Comparison of ENCODE assay signal across 8 cellular contexts in the genomic region with DNA sequence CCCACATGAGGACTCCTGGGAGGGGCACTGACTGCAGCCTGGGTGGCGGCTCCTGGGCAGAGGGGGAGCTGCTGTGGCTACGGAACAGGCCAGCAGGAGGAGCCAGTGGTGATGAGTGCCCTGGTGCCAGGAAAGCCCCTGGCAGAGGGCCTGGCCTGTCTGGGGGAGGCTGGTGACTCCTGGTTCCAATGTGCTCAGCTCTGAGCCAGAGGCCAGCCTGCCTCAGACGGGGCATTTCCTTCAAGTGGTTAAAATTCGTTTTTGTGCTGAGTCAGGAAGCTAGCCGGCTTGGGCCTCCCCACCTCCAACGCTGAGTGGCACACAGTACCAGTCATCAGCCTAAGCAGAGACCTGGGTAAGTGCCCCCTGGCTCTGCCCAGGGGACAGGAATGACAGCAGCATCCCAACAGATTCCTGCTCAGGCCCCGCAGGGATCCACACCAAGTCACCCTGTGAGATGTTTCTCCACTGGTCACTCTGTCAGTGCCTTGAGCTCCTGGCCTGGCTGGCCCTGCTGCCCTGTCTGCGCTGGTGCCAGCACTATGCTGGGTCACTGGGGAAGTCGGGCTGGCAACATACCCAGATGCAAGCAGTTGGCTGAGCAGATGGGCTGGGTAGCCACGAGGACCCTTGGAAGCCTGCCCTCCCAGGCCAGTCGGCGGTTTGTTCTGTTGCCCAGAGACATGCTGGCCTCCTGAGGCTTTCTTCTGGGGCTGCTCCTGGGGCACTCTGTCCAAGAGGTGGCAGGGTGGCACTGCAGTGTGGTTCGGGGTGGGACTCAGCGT. TPM values are rescaled to one million over a fixed set of nuclear protein-coding genes. Genes with fewer than 3 reads are reported as not detected.
DNase-seq lines count a peak whose midpoint lies in the region; ATAC-seq, FAIRE-seq and TF ChIP-seq lines count a peak whose summit lies in the region.

No MANE protein-coding gene starts in this region.

- H3K9ac ChIP-seq in endothelial cell of umbilical vein (replicated peaks; ENCODE audit: extremely low read depth, insufficient read depth, low read length): no peak overlapping the region

- H3K36me3 ChIP-seq in endothelial cell of umbilical vein (ENCODE audit: control insufficient read depth in 2 of 2, extremely low read depth in 1 of 2, insufficient read depth in 2 of 2, low read length in 2 of 2): no peaks in the 10 kb centered on the region
- no peaks in the 10 kb centered on the region for H3K36me3 ChIP-seq in muscle layer of duodenum (ENCODE audit: control insufficient read depth in 1 of 2, insufficient read depth in 2 of 2, low read length in 2 of 2)
- no peaks in the 10 kb centered on the region for H3K36me3 ChIP-seq in upper lobe of right lung

- no peaks in the 10 kb centered on the region for H3K9me1 ChIP-seq in endothelial cell of umbilical vein (replicated peaks; ENCODE audit: control insufficient read depth, extremely low read depth, insufficient read depth, low read length)

- peaks cover 24% of the 10 kb centered on the region for H3K4me1 ChIP-seq in endothelial cell of umbilical vein (ENCODE audit: control insufficient read depth, extremely low read depth, insufficient read depth, low read length)
- H3K4me1 ChIP-seq in muscle layer of duodenum (ENCODE audit: control insufficient read depth in 1 of 2, insufficient read depth in 2 of 2, low read length in 2 of 2): peaks cover 13 to 37% of the 10 kb centered on the region in 2 donors
- peaks cover 55% of the 10 kb centered on the region for H3K4me1 ChIP-seq in upper lobe of right lung

- H3K27ac Mint-ChIP-seq in activated B cell treated with CpG ODN at 0.5 μM for 24 hours: no peak overlapping the region

- H3K9me3 ChIP-seq in endothelial cell of umbilical vein (replicated peaks; ENCODE audit: control insufficient read depth, insufficient read depth, low read length): no peaks in the 10 kb centered on the region
- no peaks in the 10 kb centered on the region for H3K9me3 ChIP-seq in muscle layer of duodenum (ENCODE audit: control insufficient read depth in 1 of 2, low read length in 2 of 2)
- H3K9me3 ChIP-seq in upper lobe of right lung: no peaks in the 10 kb centered on the region

- dilution Hi-C loops in endothelial cell of umbilical vein (cut with MboI; ENCODE audit: extremely low pct_ligation_motif_present, low sequenced_read_pairs): no loop called here

- H3K9me3 Mint-ChIP-seq in activated B cell treated with CpG ODN at 0.5 μM for 24 hours: no peaks in the 10 kb centered on the region

- POLR2A ChIA-PET in activated B cell treated with CpG ODN at 0.5 μM for 24 hours (lab: Charles Lee) (interaction anchor here (0.6 kb wide), 1 partner anchor 114 kb away, joined by 6 read pairs; no protein-coding TSS in a partner anchor), endothelial cell of umbilical vein (lab: Charles Lee) (no interaction called here)

- no peaks in the 10 kb centered on the region for H3K36me3 Mint-ChIP-seq in activated B cell treated with CpG ODN at 0.5 μM for 24 hours (ENCODE audit: low read depth)

- H3K79me2 ChIP-seq in endothelial cell of umbilical vein (ENCODE audit: control insufficient read depth, insufficient read depth, low read length): no peaks in the 10 kb centered on the region

- peaks cover 28% of the 10 kb centered on the region for H3K4me1 Mint-ChIP-seq in activated B cell treated with CpG ODN at 0.5 μM for 24 hours

- peak; percentile 89 for FAIRE-seq in endothelial cell of umbilical vein (lab: Jason Lieb, UNC)

- peak; percentile 66 for DNase-seq in EH (ENCODE audit: low read depth)
- no peak for DNase-seq in activated B cell treated with CpG ODN at 0.5 μM for 24 hours
- peak; percentile 80 for DNase-seq in endothelial cell of umbilical vein (ENCODE audit: low read depth, low spot score)
- DNase-seq in upper lobe of right lung: peak; percentile 85
- DNase-seq in cortex of kidney (lab: John Stamatoyannopoulos, UW): no peak

- H3K27me3 Mint-ChIP-seq in activated B cell treated with CpG ODN at 0.5 μM for 24 hours: no peaks in the 10 kb centered on the region

- no peaks in the 10 kb centered on the region for H4K20me1 ChIP-seq in endothelial cell of umbilical vein (replicated peaks; ENCODE audit: control insufficient read depth, extremely low read depth, insufficient read depth, low read length)

- no TSS peak for BruUV-seq in endothelial cell of umbilical vein (replicated peaks; lab: Mats Ljungman, UMichigan)

- H3K27ac ChIP-seq in endothelial cell of umbilical vein (ENCODE audit: insufficient read depth, low read depth, low read length) (peak overlapping the region; percentile 28), muscle layer of duodenum (ENCODE audit: low read length) (peak overlapping the region; percentile 20), upper lobe of right lung (peak overlapping the region; percentile 67)

- CTCF ChIA-PET in activated B cell treated with CpG ODN at 0.5 μM for 24 hours (lab: Charles Lee): interaction anchor here (1.1 to 2.7 kb wide), 3 partner anchors 10 to 52 kb away, joined by 4 to 16 read pairs (median 7); no protein-coding TSS in a partner anchor
- CTCF ChIA-PET in endothelial cell of umbilical vein (lab: Charles Lee): interaction anchor here (0.9 to 4.2 kb wide), 18 partner anchors 9 to 398 kb away, joined by 3 to 52 read pairs (median 6); no protein-coding TSS in a partner anchor

- peak overlapping the region; percentile 79 for H2AFZ ChIP-seq in endothelial cell of umbilical vein (ENCODE audit: low read depth, low read length)

- H3K4me3 ChIP-seq in endothelial cell of umbilical vein (replicated peaks in 1 of 3; ENCODE audit: insufficient read depth in 1 of 3, low read depth in 1 of 3, low read length in 3 of 3): no peak overlapping the region
- H3K4me3 ChIP-seq in muscle layer of duodenum (ENCODE audit: low read depth in 1 of 2, low read length in 2 of 2): no peak overlapping the region
- H3K4me3 ChIP-seq in upper lobe of right lung: no peak overlapping the region

- TF ChIP-seq CTCF in activated B cell treated with CpG ODN at 0.5 μM for 24 hours (IDR thresholded peaks at IDR 0.05): no peak
- peak; percentile 73 to 83 for TF ChIP-seq CTCF in endothelial cell of umbilical vein (IDR thresholded peaks at IDR 0.05; ENCODE audit: extremely low read depth in 1 of 2, insufficient read depth in 1 of 2, low read depth in 1 of 2, low read length in 2 of 2)
- TF ChIP-seq CTCF in upper lobe of right lung (IDR thresholded peaks at IDR 0.05): peak; percentile 61

- intact Hi-C loops in activated B cell treated with CpG ODN at 0.5 μM for 24 hours (cut with micrococcal nuclease) (no loop called here), endothelial cell of umbilical vein (cut with micrococcal nuclease) (loop anchor here (2.0 kb wide), 1 partner anchor 43 kb away; no protein-coding TSS in a partner anchor), upper lobe of right lung (cut with DNase I) (no loop called here)

- H3K4me3 Mint-ChIP-seq in activated B cell treated with CpG ODN at 0.5 μM for 24 hours: no peak overlapping the region

- H3K4me2 ChIP-seq in endothelial cell of umbilical vein (ENCODE audit: insufficient read depth, low read length): no peak overlapping the region

- H3K27me3 ChIP-seq in endothelial cell of umbilical vein (ENCODE audit: control insufficient read depth in 2 of 2, insufficient read depth in 2 of 2, low read length in 2 of 2) (no peaks in the 10 kb centered on the region), muscle layer of duodenum (ENCODE audit: low read depth, low read length) (no peaks in the 10 kb centered on the region), upper lobe of right lung (no peaks in the 10 kb centered on the region)

- ATAC-seq in HG02981 (IDR thresholded peaks at IDR 0.05; ENCODE audit: unreplicated experiment) (peak; percentile 55), activated B cell treated with CpG ODN at 0.5 μM for 24 hours (ENCODE audit: low read depth) (peak; percentile 95), upper lobe of right lung (peak; percentile 82), GM18519 (IDR thresholded peaks at IDR 0.05; ENCODE audit: low FRiP score, unreplicated experiment) (no peak)

- no peak for TF ChIP-seq POLR2A in endothelial cell of umbilical vein (IDR thresholded peaks at IDR 0.05; ENCODE audit: low read depth, low read length)

TF ChIP-seq in endothelial cell of umbilical vein, 7 proteins besides CTCF, POLR2A, EP300 and RAD21 (continues in another document):
- TF ChIP-seq POLR2AphosphoS5 (IDR thresholded peaks at IDR 0.05; ENCODE audit: insufficient read depth, low read depth, low read length) (no peak), FOS (IDR thresholded peaks at IDR 0.05; ENCODE audit: borderline replicate concordance, insufficient read depth, low read length) (no peak), JUN (IDR thresholded peaks at IDR 0.05; ENCODE audit: borderline replicate concordance, insufficient read depth, insufficient read length, low read depth) (no peak), EZH2 (IDR thresholded peaks at IDR 0.05; ENCODE audit: borderline replicate concordance, low read depth, low read length, severe bottlenecking) (no peak)
- TF ChIP-seq, protein P1, sequence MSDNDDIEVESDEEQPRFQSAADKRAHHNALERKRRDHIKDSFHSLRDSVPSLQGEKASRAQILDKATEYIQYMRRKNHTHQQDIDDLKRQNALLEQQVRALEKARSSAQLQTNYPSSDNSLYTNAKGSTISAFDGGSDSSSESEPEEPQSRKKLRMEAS (IDR thresholded peaks at IDR 0.05; ENCODE audit: insufficient read depth, insufficient read length): no peak

RNA-seq across cellular contexts. Expression of a gene that starts 7.1 kb away (rescaled TPM):
- 8.2 and 10.2 TPM in 2 replicates for total RNA-seq in activated B cell treated with CpG ODN at 0.5 μM for 24 hours
- total RNA-seq in endothelial cell of umbilical vein: 11.0 and 11.3 TPM in 2 replicates
- 10.2 and 10.5 TPM in 2 replicates for polyA plus RNA-seq in endothelial cell of umbilical vein
- 8.7 and 9.3 TPM in 2 replicates for polyA plus RNA-seq in endothelial cell of umbilical vein (2011; cell fraction: cytosol; rRNA removed)
- 11.0 and 12.5 TPM in 2 replicates for polyA plus RNA-seq in endothelial cell of umbilical vein (2011; cell fraction: nucleus; rRNA removed)
- polyA plus RNA-seq in endothelial cell of umbilical vein (2012): 4.2 and 5.3 TPM in 2 replicates
- polyA minus RNA-seq in endothelial cell of umbilical vein: 22.9 and 28.0 TPM in 2 replicates
- polyA minus RNA-seq in endothelial cell of umbilical vein (2011; cell fraction: cytosol; rRNA and poly(A)+ RNA removed): 23.4 TPM
- polyA minus RNA-seq in endothelial cell of umbilical vein (2011; cell fraction: nucleus; rRNA and poly(A)+ RNA removed): 8.2 and 10.0 TPM in 2 replicates
- 45.6 TPM for total RNA-seq in upper lobe of right lung

RNA-seq across cellular contexts. Expression of a gene that starts 43.9 kb away (rescaled TPM):
- 0.42 and 0.44 TPM in 2 replicates for total RNA-seq in activated B cell treated with CpG ODN at 0.5 μM for 24 hours
- total RNA-seq in endothelial cell of umbilical vein: 0.25 TPM in 1 of 2 replicates, not detected in the other
- 0.03 TPM in 1 of 2 replicates, not detected in the other for polyA plus RNA-seq in endothelial cell of umbilical vein
- 0.01 and 0.03 TPM in 2 replicates for polyA plus RNA-seq in endothelial cell of umbilical vein (2011; cell fraction: cytosol; rRNA removed)
- 0.04 TPM in 1 of 2 replicates, not detected in the other for polyA plus RNA-seq in endothelial cell of umbilical vein (2011; cell fraction: nucleus; rRNA removed)
- polyA plus RNA-seq in endothelial cell of umbilical vein (2012): 0.08 TPM in 1 of 2 replicates, not detected in the other
- polyA minus RNA-seq in endothelial cell of umbilical vein: not detected in 2 replicates
- polyA minus RNA-seq in endothelial cell of umbilical vein (2011; cell fraction: cytosol; rRNA and poly(A)+ RNA removed): not detected
- polyA minus RNA-seq in endothelial cell of umbilical vein (2011; cell fraction: nucleus; rRNA and poly(A)+ RNA removed): not detected in 2 replicates
- total RNA-seq in upper lobe of right lung: 4.5 TPM

Comparison
In these comparisons a context has a peak if more than half of its experiments do, and no peak if none do; other contexts are left out.
1. DNase-seq: peak in EH (single experiment), endothelial cell of umbilical vein (single experiment) and upper lobe of right lung (single experiment); none in activated B cell treated with CpG ODN at 0.5 μM for 24 hours (single experiment) and cortex of kidney (single experiment).
2. Peak in every context shown above with its lines, with median percentiles within 50 percentile points of each other: H3K27ac ChIP-seq.